In genomic region chr1:117585086-117585485, GRCh38 we compare ENCODE assay signal across 30 cellular contexts.
"Had no signal": no experiment of that assay in that cellular context is flagged by ENCODE, and none has a peak within 500 bp of the region (broad histone marks: within the 10 kb centered on the region; RNA-seq: fewer than 3 reads in every experiment).

No MANE protein-coding gene starts in this region.

- H3K4me2 ChIP-seq: neural progenitor cell had no signal

- H3K27ac ChIP-seq: lower lobe of right lung, neural progenitor cell, neutrophil, ovary, prostate gland, spleen, testis, thyroid gland, transverse colon, upper lobe of left lung had no signal

- H3K27me3 ChIP-seq: neural progenitor cell, neutrophil, ovary, spleen, testis, thyroid gland, transverse colon, upper lobe of left lung had no signal

- FAIRE-seq: keratinocyte, small intestine had no signal

- H3K4me1 ChIP-seq: neural progenitor cell, spleen, testis had no signal

- H2AFZ ChIP-seq: neural progenitor cell had no signal

- H3K9ac ChIP-seq: neural progenitor cell had no signal

- H3K4me3 ChIP-seq: lower lobe of right lung, neural progenitor cell, ovary, prostate gland, spleen, testis, thyroid gland, transverse colon, upper lobe of left lung had no signal

- DNase-seq: hippocampal formation; kidney glomerular epithelial cell; left cardiac atrium; lower lobe of right lung; mammary epithelial cell; mesenchymal stem cell; naive B cell; natural killer cell; nephron progenitor cell; ovary; retina; right cardiac atrium; small intestine; stimulated activated CD4-positive, alpha-beta T cell treated with anti-CD3 and anti-CD28 coated beads, Interleukin-4, amount 100 ng/mL, for 24 hours; stimulated activated CD8-positive, alpha-beta memory T cell treated with anti-CD3 and anti-CD28 coated beads, Interleukin-4, amount 100 ng/mL, for 48 hours; stimulated activated naive CD4-positive, alpha-beta T cell treated with Interleukin-2 at 50 U/mL for 16 hours; stimulated activated naive CD8-positive, alpha-beta T cell treated with anti-CD3 and anti-CD28 coated beads, Interleukin-15, amount 100 ng/mL, for 72 hours; substantia nigra; testis; thyroid gland; transverse colon; upper lobe of left lung had no signal

- ATAC-seq: left cardiac atrium; left lobe of liver; lower lobe of right lung; natural killer cell; right cardiac atrium; sciatic nerve; stimulated activated memory B cell treated with anti-CD40 and anti-IgM and Interleukin-4, amounts not matched to agents 10 μg/mL and 1 μg/mL and 100 μg/mL, for 72 hours; stimulated activated naive CD8-positive, alpha-beta T cell treated with anti-CD3 and anti-CD28 coated beads, Interleukin-15, amount 100 ng/mL, for 72 hours had no signal

- H3K9me3 ChIP-seq: lower lobe of right lung, neutrophil, ovary, prostate gland, spleen, testis, thyroid gland, transverse colon, upper lobe of left lung had no signal

- H3K36me3 ChIP-seq: lower lobe of right lung, neural progenitor cell, neutrophil, ovary, prostate gland, spleen, thyroid gland, transverse colon, upper lobe of left lung had no signal
